In genomic region chr5:43422143-43422542, GRCh38 we compare ENCODE assay signal across 10 cellular contexts. TPM values are rescaled to one million over a fixed set of nuclear protein-coding genes. Genes with fewer than 3 reads are reported as not detected.
DNase-seq lines count a peak whose midpoint lies in the region; ATAC-seq and TF ChIP-seq lines count a peak whose summit lies in the region.
"Had no signal": no experiment of that assay in that cellular context is flagged by ENCODE, and none has a peak within 500 bp of the region (broad histone marks: within the 10 kb centered on the region; RNA-seq: fewer than 3 reads in every experiment).

No MANE protein-coding gene starts in this region.

- ATAC-seq in GM18870 (IDR thresholded peaks at IDR 0.05; ENCODE audit: unreplicated experiment): no peak
- ATAC-seq in GM18907 (IDR thresholded peaks at IDR 0.05; ENCODE audit: unreplicated experiment): no peak

- DNase-seq in HCEC 1CT: peak; percentile 4
- DNase-seq in NCI-H69 (lab: John Stamatoyannopoulos, UW): peak; percentile 93
- peak; percentile 56 for DNase-seq in fibroblast of mammary gland (ENCODE audit: low read depth)
- peak; percentile 39 for DNase-seq in pulmonary artery endothelial cell (ENCODE audit: low read depth, low spot score)
- no peak for DNase-seq in activated CD4-positive, alpha-beta T cell treated with anti-CD3 and anti-CD28 coated beads, Interleukin-2, amount 50 U/mL, for 48 hours
- DNase-seq: GF-D8; stimulated activated CD4-positive, alpha-beta T cell treated with anti-CD3 and anti-CD28 coated beads, Interleukin-12 subunit alpha, Interleukin-12 subunit beta, amount 100 ng/mL, for 4 hours had no signal

- no peak overlapping the region for H3K4me3 ChIP-seq in fibroblast of mammary gland (ENCODE audit: control insufficient read depth, low read depth, low read length)
- H3K4me3 ChIP-seq: SJCRH30 had no signal

- TF ChIP-seq CTCF in fibroblast of mammary gland (conservative IDR thresholded peaks at IDR 0.05; ENCODE audit: control insufficient read depth, insufficient read depth, low read depth, low read length): no peak

RNA-seq across cellular contexts. Expression of gene CCL28, which starts 10.0 kb away (rescaled TPM):
- 0.85 and 1.1 TPM in 2 replicates for total RNA-seq in pulmonary artery endothelial cell
- total RNA-seq: SJCRH30 had no signal

Comparison
In these comparisons a context has a peak if more than half of its experiments do, and no peak if none do; other contexts are left out.
1. DNase-seq: peak in HCEC 1CT (single experiment), NCI-H69 (single experiment), fibroblast of mammary gland (single experiment) and pulmonary artery endothelial cell (single experiment); none in activated CD4-positive, alpha-beta T cell treated with anti-CD3 and anti-CD28 coated beads, Interleukin-2, amount 50 U/mL, for 48 hours (0 of 2).